In genomic region chr13:113861433-113862030, GRCh38 we compare ENCODE assay signal across 11 cellular contexts.
A peak's percentile ranks its signal among the peaks of the same experiment; 100 is the strongest.
DNase-seq lines count a peak whose midpoint lies in the region; ATAC-seq, FAIRE-seq and TF ChIP-seq lines count a peak whose summit lies in the region.
"Had no signal": no experiment of that assay in that cellular context is flagged by ENCODE, and none has a peak within 500 bp of the region (broad histone marks: within the 10 kb centered on the region; RNA-seq: fewer than 3 reads in every experiment).

No MANE protein-coding gene starts in this region.

- DNase-seq in AG10803 (ENCODE audit: low read depth) = no peak
- DNase-seq in HPDE6-E6E7 (ENCODE audit: extremely low spot score) = peak; percentile 71
- peak; percentile 69 for DNase-seq in epidermal melanocyte (ENCODE audit: insufficient read length, low spot score)
- no peak for DNase-seq in nephron progenitor cell
- DNase-seq in GM10248 (ENCODE audit: extremely low spot score) = no peak
- no peak for DNase-seq in effector CD4-positive, alpha-beta T cell
- DNase-seq in RCC 7860 (ENCODE audit: low spot score) = no peak
- DNase-seq: activated CD8-positive, alpha-beta T cell treated with anti-CD3 and anti-CD28 coated beads, Interleukin-2, amount 10 ng/mL, durations not matched to agents 7 days and 5 days had no signal

- H3K36me3 Mint-ChIP-seq in nephron progenitor cell (ENCODE audit: low read depth) = no peaks in the 10 kb centered on the region

- no peak for FAIRE-seq in RCC 7860 (lab: Jason Lieb, UNC)
- FAIRE-seq: islet of Langerhans had no signal

- TF ChIP-seq CTCF in AG10803 (conservative IDR thresholded peaks at IDR 0.05; ENCODE audit: low read length) (no peak), nephron progenitor cell (IDR thresholded peaks at IDR 0.05) (no peak), GM10248 (IDR thresholded peaks at IDR 0.05; ENCODE audit: control extremely low read depth, extremely low read depth, low read depth, missing control alignments) (no peak)

- peaks cover 74% of the 10 kb centered on the region for H3K27me3 Mint-ChIP-seq in nephron progenitor cell (ENCODE audit: low read depth, poor library complexity)

- peak overlapping the region; percentile 90 for H3K4me3 ChIP-seq in AG10803 (ENCODE audit: low read length)

- H3K4me1 Mint-ChIP-seq in nephron progenitor cell = peaks cover 44% of the 10 kb centered on the region

- H3K4me3 Mint-ChIP-seq in nephron progenitor cell = peak overlapping the region; percentile 55

- H3K9me3 Mint-ChIP-seq in nephron progenitor cell = peaks cover 15% of the 10 kb centered on the region
- H3K9me3 Mint-ChIP-seq: central memory CD8-positive, alpha-beta T cell had no signal

- no peak overlapping the region for H3K27ac Mint-ChIP-seq in nephron progenitor cell
- H3K27ac Mint-ChIP-seq: activated CD8-positive, alpha-beta T cell treated with anti-CD3 and anti-CD28 coated beads, Interleukin-2, amount 10 ng/mL, durations not matched to agents 7 days and 5 days had no signal

- CTCF ChIA-PET in GM10248 (lab: Yijun Ruan, JAX) = no interaction called here

- POLR2A ChIA-PET in GM10248 (lab: Yijun Ruan, JAX) = no interaction called here

- no peak for ATAC-seq in GM19463 (IDR thresholded peaks at IDR 0.05; ENCODE audit: unreplicated experiment)
- ATAC-seq: activated CD8-positive, alpha-beta T cell treated with anti-CD3 and anti-CD28 coated beads, Interleukin-2, amount 10 ng/mL, durations not matched to agents 7 days and 5 days had no signal

Comparison
In these comparisons a context has a peak if more than half of its experiments do, and no peak if none do; other contexts are left out.
1. DNase-seq: peak in HPDE6-E6E7 (single experiment) and epidermal melanocyte (single experiment); none in AG10803 (single experiment), nephron progenitor cell (single experiment), GM10248 (single experiment), effector CD4-positive, alpha-beta T cell (single experiment) and RCC 7860 (single experiment).